In the genomic region with DNA sequence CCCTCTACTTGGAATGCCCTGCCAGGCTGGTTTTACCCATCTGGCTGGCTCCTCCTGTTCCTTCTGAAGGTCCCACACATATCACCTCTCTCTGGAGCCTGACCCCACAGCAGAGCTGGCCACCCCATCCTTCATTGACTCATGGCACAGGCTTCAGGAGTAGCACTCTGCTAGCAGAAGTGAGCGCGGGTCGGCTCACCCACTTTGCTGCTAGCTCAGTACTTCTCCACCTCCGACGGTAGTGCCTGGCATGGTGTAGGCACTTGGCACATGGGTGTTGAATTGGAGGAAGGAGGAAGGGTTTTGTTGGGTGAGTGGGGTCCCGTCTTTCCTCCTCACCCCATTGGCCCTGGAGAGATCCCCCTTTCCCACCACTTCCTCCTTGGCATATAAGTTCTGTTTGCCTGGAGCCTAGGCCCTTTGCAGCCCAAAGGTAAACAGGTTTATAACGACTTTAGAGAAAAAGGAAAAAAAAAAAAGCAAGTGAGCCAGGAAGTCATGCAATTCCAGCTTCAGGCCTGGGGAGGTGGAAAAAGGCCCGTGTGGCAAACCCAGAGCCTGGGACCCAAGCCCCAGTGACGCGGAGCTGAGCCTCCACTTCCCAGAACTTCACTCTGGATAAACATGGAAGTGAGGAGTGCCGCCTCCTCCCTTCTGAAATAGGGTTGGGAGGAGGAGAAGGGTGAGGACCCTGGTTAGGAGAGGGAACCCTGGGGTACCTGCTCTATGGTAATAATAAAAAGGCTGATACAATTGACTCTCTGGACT, we compare ENCODE assay signal across 19 cellular contexts. TPM values are rescaled to one million over a fixed set of nuclear protein-coding genes. Genes with fewer than 3 reads are reported as not detected.
DNase-seq lines count a peak whose midpoint lies in the region; ATAC-seq and TF ChIP-seq lines count a peak whose summit lies in the region.
"Had no signal": no experiment of that assay in that cellular context is flagged by ENCODE, and none has a peak within 500 bp of the region (broad histone marks: within the 10 kb centered on the region; RNA-seq: fewer than 3 reads in every experiment).

No MANE protein-coding gene starts in this region.

- H3K27ac Mint-ChIP-seq in nephron: peak overlapping the region; percentile 6 to 44 (median 25)

- H3K4me3 ChIP-seq in ascending aorta (no peak overlapping the region), subcutaneous abdominal adipose tissue (ENCODE audit: low read depth in 1 of 5, low read length in 5 of 5) (no peak overlapping the region)

- H3K9ac ChIP-seq in subcutaneous abdominal adipose tissue (ENCODE audit: low read length in 5 of 5): peak overlapping the region in 1 of 5 donors; percentile 34

- H3K4me1 ChIP-seq in ascending aorta: peaks cover 13 to 67% of the 10 kb centered on the region in 2 donors
- peaks cover 19 to 74% (median 66%) of the 10 kb centered on the region in 5 donors for H3K4me1 ChIP-seq in subcutaneous abdominal adipose tissue (ENCODE audit: control insufficient read depth in 5 of 5, insufficient read depth in 5 of 5, low read length in 5 of 5)

- peaks cover 41% of the 10 kb centered on the region for H3K36me3 ChIP-seq in KOPT-K1 (ENCODE audit: insufficient read depth, low read length)
- no peaks in the 10 kb centered on the region for H3K36me3 ChIP-seq in ascending aorta
- H3K36me3 ChIP-seq in subcutaneous abdominal adipose tissue (ENCODE audit: control insufficient read depth in 5 of 5, insufficient read depth in 5 of 5, low read length in 5 of 5): peaks cover 0 to 6% (median 0%) of the 10 kb centered on the region in 5 donors

- H3K9me3 ChIP-seq in KOPT-K1 (ENCODE audit: insufficient read depth, low read length, poor library complexity, severe bottlenecking): no peaks in the 10 kb centered on the region
- H3K9me3 ChIP-seq in ascending aorta: no peaks in the 10 kb centered on the region
- H3K9me3 ChIP-seq in subcutaneous abdominal adipose tissue (ENCODE audit: control insufficient read depth in 5 of 5, low read length in 5 of 5): no peaks in the 10 kb centered on the region

- DNase-seq in ascending aorta (ENCODE audit: low spot score in 2 of 2) (no peak), DMS114 treated with DMSO at 0.1 percent for 48 hours (lab: John Stamatoyannopoulos, UW; ENCODE audit: unreplicated experiment) (no peak), C1 segment of cervical spinal cord (lab: John Stamatoyannopoulos, UW) (no peak)
- no peak for DNase-seq in activated CD4-positive, CD25-positive, alpha-beta regulatory T cell treated with anti-CD3 and anti-CD28 coated beads, Interleukin-2, amount 50 U/mL, for 72 hours
- DNase-seq: GF-D8, H9, Kasumi-1, MM.1S, NCI-H1092 treated with DMSO at 0.1 percent for 48 hours, NCI-H1694, NCI-H2107, NCI-H345, NCI-H526, OCI-M1 had no signal

- peaks cover 13% of the 10 kb centered on the region for H3K36me3 Mint-ChIP-seq in nephron (ENCODE audit: low read depth)

- no peaks in the 10 kb centered on the region for H3K27me3 Mint-ChIP-seq in nephron (ENCODE audit: low read depth)

- H3K27ac ChIP-seq in KOPT-K1 (ENCODE audit: low read depth, low read length, poor library complexity, severe bottlenecking) (peak overlapping the region; percentile 33), ascending aorta (peak overlapping the region; percentile 89), subcutaneous abdominal adipose tissue (ENCODE audit: low read depth, low read length) (peak overlapping the region; percentile 3)
- H3K27ac ChIP-seq: C4-2B had no signal

- H3K4me3 Mint-ChIP-seq in nephron: no peak overlapping the region
- H3K4me3 Mint-ChIP-seq: H9 had no signal

- no peak for ATAC-seq in GM18873 (IDR thresholded peaks at IDR 0.05; ENCODE audit: low FRiP score, unreplicated experiment)

- H3K27me3 ChIP-seq in ascending aorta (no peaks in the 10 kb centered on the region), subcutaneous abdominal adipose tissue (ENCODE audit: control insufficient read depth in 5 of 5, insufficient read depth in 4 of 5, low read length in 5 of 5) (no peaks in the 10 kb centered on the region)

- intact Hi-C loops in ascending aorta (cut with DNase I): loop anchor here (5.0 kb wide), 1 partner anchor 35 kb away; a partner anchor contains a TSS

- TF ChIP-seq CTCF in ascending aorta (IDR thresholded peaks at IDR 0.05): no peak
- TF ChIP-seq CTCF in nephron (IDR thresholded peaks at IDR 0.05; ENCODE audit: unreplicated experiment in 3 of 3): no peak

- H3K4me1 Mint-ChIP-seq in nephron: peaks cover 65% of the 10 kb centered on the region

- H3K9me3 Mint-ChIP-seq in nephron: no peaks in the 10 kb centered on the region
- H3K9me3 Mint-ChIP-seq: H9 had no signal

RNA-seq across cellular contexts. Expression of a gene that starts 35.4 kb away (rescaled TPM):
- total RNA-seq in ascending aorta: 140 TPM

Comparison
In these comparisons a context has a peak if more than half of its experiments do, and no peak if none do; other contexts are left out.
1. H3K27ac ChIP-seq: peak in every context shown above with its lines; median percentile 89 in ascending aorta; 33 in KOPT-K1; 3 in subcutaneous abdominal adipose tissue.